In genomic region chr17:17395885-17396284, GRCh38 we compare ENCODE assay signal across 30 cellular contexts.
"Had no signal": no experiment of that assay in that cellular context is flagged by ENCODE, and none has a peak within 500 bp of the region (broad histone marks: within the 10 kb centered on the region; RNA-seq: fewer than 3 reads in every experiment).

No MANE protein-coding gene starts in this region.

- H3K4me3 ChIP-seq: dorsolateral prefrontal cortex, gastrocnemius medialis, hepatocyte, left lung, neural progenitor cell, ovary, psoas muscle, skin epidermis, suprapubic skin, transverse colon, upper lobe of right lung, uterus had no signal

- H3K9me3 Mint-ChIP-seq: neural progenitor cell had no signal

- FAIRE-seq: colon, islet of Langerhans had no signal

- H3K9me3 ChIP-seq: gastrocnemius medialis, left lung, ovary, suprapubic skin, transverse colon, upper lobe of right lung, uterus had no signal

- DNase-seq: effector CD4-positive, alpha-beta T cell; foreskin fibroblast; head of caudate nucleus; left cardiac atrium; left lung; mesenchymal stem cell; naive thymus-derived CD4-positive, alpha-beta T cell; nucleus accumbens; ovary; stimulated activated CD4-positive, alpha-beta T cell treated with anti-CD3 and anti-CD28 coated beads, Interleukin-15, amount 100 ng/mL, for 24 hours; stimulated activated CD4-positive, alpha-beta T cell treated with anti-CD3 and anti-CD28 coated beads, Interleukin-4, amount 100 ng/mL, for 1 hour; stimulated activated CD8-positive, alpha-beta memory T cell treated with anti-CD3 and anti-CD28 coated beads, Interleukin-4, amount 100 ng/mL, for 48 hours; stimulated activated naive CD4-positive, alpha-beta T cell; stimulated activated naive CD8-positive, alpha-beta T cell treated with anti-CD3 and anti-CD28 coated beads, Interleukin-15, amount 100 ng/mL, for 72 hours; transverse colon; upper lobe of right lung; uterus had no signal

- H3K36me3 ChIP-seq: gastrocnemius medialis, left lung, neural progenitor cell, ovary, suprapubic skin, transverse colon, upper lobe of right lung, uterus had no signal

- H3K4me2 ChIP-seq: hepatocyte, neural progenitor cell had no signal

- H3K27ac Mint-ChIP-seq: endodermal cell, mesothelial cell of epicardium, neural progenitor cell had no signal

- H3K4me1 ChIP-seq: gastrocnemius medialis, neural progenitor cell, psoas muscle, uterus had no signal

- H3K27me3 ChIP-seq: gastrocnemius medialis, hepatocyte, left lung, neural progenitor cell, ovary, suprapubic skin, transverse colon, upper lobe of right lung, uterus had no signal

- H3K9ac ChIP-seq: neural progenitor cell had no signal

- H2AFZ ChIP-seq: hepatocyte, neural progenitor cell had no signal

- ATAC-seq: esophagus mucosa; left lung; naive thymus-derived CD4-positive, alpha-beta T cell; stimulated activated naive CD8-positive, alpha-beta T cell treated with anti-CD3 and anti-CD28 coated beads, Interleukin-15, amount 100 ng/mL, for 72 hours; upper lobe of right lung had no signal

- H3K36me3 Mint-ChIP-seq: mesothelial cell of epicardium; naive thymus-derived CD4-positive, alpha-beta T cell; neural progenitor cell had no signal

- H3K79me2 ChIP-seq: hepatocyte had no signal

- H3K4me3 Mint-ChIP-seq: endodermal cell; mesothelial cell of epicardium; neural progenitor cell; stimulated activated naive CD8-positive, alpha-beta T cell treated with anti-CD3 and anti-CD28 coated beads, Interleukin-15, amount 100 ng/mL, for 72 hours had no signal

- H3K27ac ChIP-seq: dorsolateral prefrontal cortex, epithelial cell of prostate, gastrocnemius medialis, hepatocyte, left lung, neural progenitor cell, ovary, psoas muscle, skin epidermis, suprapubic skin, transverse colon, upper lobe of right lung, uterus had no signal
